ENCODE assay signal across 8 cellular contexts in genomic region chr2:201070966-201071304, GRCh38. TPM values are rescaled to one million over a fixed set of nuclear protein-coding genes. Genes with fewer than 3 reads are reported as not detected.
DNase-seq lines count a peak whose midpoint lies in the region; ATAC-seq, FAIRE-seq and TF ChIP-seq lines count a peak whose summit lies in the region.

No MANE protein-coding gene starts in this region.

- no peaks in the 10 kb centered on the region for H3K9me3 ChIP-seq in Karpas-422 (ENCODE audit: low read length)
- no peaks in the 10 kb centered on the region for H3K9me3 ChIP-seq in ascending aorta
- H3K9me3 ChIP-seq in thymus (ENCODE audit: control insufficient read depth): no peaks in the 10 kb centered on the region

- no peaks in the 10 kb centered on the region for H4K20me1 ChIP-seq in Karpas-422 (ENCODE audit: insufficient read depth, low read depth, low read length)

- TF ChIP-seq CTCF in ascending aorta (IDR thresholded peaks at IDR 0.05): no peak

- H3K4me3 ChIP-seq in Karpas-422 (ENCODE audit: low read length) (peak overlapping the region; percentile 80), ascending aorta (peak overlapping the region; percentile 87 to 93), thymus (ENCODE audit: low read length) (peak overlapping the region; percentile 72)

- H3K27me3 ChIP-seq in Karpas-422 (ENCODE audit: low read length): no peaks in the 10 kb centered on the region
- no peaks in the 10 kb centered on the region for H3K27me3 ChIP-seq in ascending aorta
- H3K27me3 ChIP-seq in thymus (ENCODE audit: control insufficient read depth, insufficient read depth): no peaks in the 10 kb centered on the region

- 2% methylated on average over 6 of the region's 6 CpGs for WGBS in thymus

- DNase-seq in ELR (ENCODE audit: low read depth): peak; percentile 50
- DNase-seq in Karpas-422: peak; percentile 57
- no peak for DNase-seq in ascending aorta (ENCODE audit: low spot score in 2 of 2)
- no peak for DNase-seq in left colon
- no peak for DNase-seq in frontal cortex (ENCODE audit: low spot score in 2 of 2)

- peaks cover 75% of the 10 kb centered on the region for H3K4me1 ChIP-seq in Karpas-422 (ENCODE audit: low read length)
- H3K4me1 ChIP-seq in ascending aorta: peaks cover 12 to 18% of the 10 kb centered on the region in 2 donors
- peaks cover 8% of the 10 kb centered on the region for H3K4me1 ChIP-seq in thymus (ENCODE audit: control insufficient read depth, insufficient read depth, low read length)

- peak; percentile 11 for ATAC-seq in left colon
- no peak for ATAC-seq in HG03159 (IDR thresholded peaks at IDR 0.05; ENCODE audit: unreplicated experiment)
- ATAC-seq in HG03095 (IDR thresholded peaks at IDR 0.05; ENCODE audit: unreplicated experiment): no peak

- no peaks in the 10 kb centered on the region; the same call in 1 of the 2 replicates for H3K36me3 ChIP-seq in Karpas-422 (ENCODE audit: insufficient read depth, low read length)
- H3K36me3 ChIP-seq in ascending aorta: no peaks in the 10 kb centered on the region
- H3K36me3 ChIP-seq in thymus (ENCODE audit: control insufficient read depth, insufficient read depth): no peaks in the 10 kb centered on the region

- intact Hi-C loops in ascending aorta (cut with DNase I) (loop anchor here (2.0 to 5.0 kb wide), 2 partner anchors 48 to 184 kb away; partner anchors contain the start of genes NIF3L1 and PPIL3), left colon (cut with DNase I, micrococcal nuclease) (no loop called here)

- H3K27ac ChIP-seq in Karpas-422 (ENCODE audit: low read length) (peak overlapping the region; percentile 80), ascending aorta (peak overlapping the region; percentile 80 to 84), thymus (ENCODE audit: low read depth) (peak overlapping the region; percentile 95)

- H3K79me2 ChIP-seq in Karpas-422 (ENCODE audit: low read length): peaks cover 91% of the 10 kb centered on the region

- no peak for FAIRE-seq in frontal cortex (lab: Jason Lieb, UNC)

- H3K9me2 ChIP-seq in Karpas-422 (replicated peaks; ENCODE audit: insufficient read depth, low read length): no peaks in the 10 kb centered on the region

- H2AFZ ChIP-seq in Karpas-422 (ENCODE audit: low read length): no peak overlapping the region

- peak overlapping the region; percentile 85 for H3K4me2 ChIP-seq in Karpas-422 (ENCODE audit: low read depth, low read length, poor library complexity, severe bottlenecking)

- H3K9ac ChIP-seq in Karpas-422 (ENCODE audit: low read length): peak overlapping the region; percentile 81

RNA-seq across cellular contexts. Expression of gene HYCC2, which starts 0.5 kb away (rescaled TPM):
- total RNA-seq in Karpas-422 (2014; rRNA removed; shearing (Covaris generic); ENCODE audit: low replicate concordance): 10.4 and 40.0 TPM in 2 replicates
- 2.1 TPM for total RNA-seq in ascending aorta
- 10 to 100 TPM; 45.0 to 46.2 TPM for total RNA-seq in left colon
- polyA plus RNA-seq in thymus: 8.5 TPM
- 55.0 TPM for total RNA-seq in frontal cortex

RNA-seq across cellular contexts. Expression of gene NDUFB3, which starts 0.9 kb away (rescaled TPM):
- 102 and 136 TPM in 2 replicates for total RNA-seq in Karpas-422 (2014; rRNA removed; shearing (Covaris generic); ENCODE audit: low replicate concordance)
- total RNA-seq in ascending aorta (34.2 TPM), left colon (100 to 1,000 TPM; 152 to 153 TPM), frontal cortex (39.1 TPM)
- polyA plus RNA-seq in thymus: 83.0 TPM

RNA-seq across cellular contexts. Expression of gene CFLAR, which starts 45.0 kb away (rescaled TPM):
- total RNA-seq in Karpas-422 (2014; rRNA removed; shearing (Covaris generic); ENCODE audit: low replicate concordance): 62.6 and 63.5 TPM in 2 replicates
- total RNA-seq in ascending aorta (112 TPM), left colon (100 to 1,000 TPM; 139 to 152 TPM), frontal cortex (26.1 TPM)
- polyA plus RNA-seq in thymus: 84.5 TPM

Comparison
In these comparisons a context has a peak if more than half of its experiments do, and no peak if none do; other contexts are left out.
1. DNase-seq: peak in ELR (single experiment) and Karpas-422 (single experiment); none in ascending aorta (0 of 2), left colon (0 of 2) and frontal cortex (0 of 2).
2. Peak in every context shown above with its lines, with median percentiles within 50 percentile points of each other: H3K27ac ChIP-seq and H3K4me3 ChIP-seq.